Comparison of ENCODE assay signal across 8 cellular contexts in the genomic region with DNA sequence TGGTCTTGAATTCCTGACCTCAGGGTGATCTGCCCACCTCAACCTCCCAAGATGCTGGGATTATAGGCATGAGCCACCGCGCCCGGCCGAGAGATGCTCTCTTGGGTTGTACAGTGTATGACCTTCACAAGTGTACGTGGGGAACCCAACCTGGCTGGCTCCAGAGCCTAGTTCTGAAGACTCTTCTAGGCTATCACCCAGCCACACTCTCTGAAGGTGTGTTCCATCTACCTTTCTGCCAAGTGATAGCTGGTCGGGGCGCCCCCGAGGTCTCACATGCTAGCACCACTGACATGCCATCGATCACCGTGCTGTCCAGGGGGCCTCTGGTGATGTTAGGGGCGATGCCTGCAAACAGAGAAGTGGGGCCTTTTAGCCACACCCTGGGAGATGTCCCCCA.
"Had no signal": no experiment of that assay in that cellular context is flagged by ENCODE, and none has a peak within 500 bp of the region (broad histone marks: within the 10 kb centered on the region; RNA-seq: fewer than 3 reads in every experiment).

No MANE protein-coding gene starts in this region.

- ATAC-seq: HCT116, HepG2 had no signal

- FAIRE-seq: HepG2 had no signal

- H3K27ac ChIP-seq: GM23248, HL-60 had no signal

- H3K4me3 ChIP-seq: GM23248, HAP-1 had no signal

- H3K9me3 ChIP-seq: HAP-1 had no signal

- DNase-seq: GM23248, GOT3, H7, HFFc6 had no signal

- H3K4me1 ChIP-seq: HAP-1 had no signal

- H3K36me3 ChIP-seq: HAP-1 had no signal
